Comparison of ENCODE assay signal across 17 cellular contexts in the genomic region with DNA sequence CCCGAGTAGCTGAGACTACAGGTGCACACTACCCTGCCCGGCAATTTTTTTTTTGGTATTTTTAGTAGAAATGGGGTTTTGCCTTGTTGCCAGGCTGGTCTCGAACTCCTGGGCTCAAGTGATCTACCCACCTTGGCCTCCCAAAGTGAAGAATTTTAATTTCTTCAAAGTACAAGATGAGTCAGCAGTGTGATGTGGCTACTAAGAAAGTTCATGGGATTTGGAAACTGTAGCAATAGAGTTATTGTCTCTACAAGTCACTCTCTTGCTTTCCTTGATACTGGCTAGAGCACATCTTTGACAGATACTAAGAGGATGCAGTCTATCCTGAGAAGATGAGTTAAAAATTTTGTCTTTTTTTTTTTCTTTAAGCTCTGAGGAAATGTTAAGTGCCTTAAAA. TPM values are rescaled to one million over a fixed set of nuclear protein-coding genes. Genes with fewer than 3 reads are reported as not detected.
A peak's percentile ranks its signal among the peaks of the same experiment; 100 is the strongest.
DNase-seq lines count a peak whose midpoint lies in the region; ATAC-seq, FAIRE-seq and TF ChIP-seq lines count a peak whose summit lies in the region.
"Had no signal": no experiment of that assay in that cellular context is flagged by ENCODE, and none has a peak within 500 bp of the region (broad histone marks: within the 10 kb centered on the region; RNA-seq: fewer than 3 reads in every experiment).

No MANE protein-coding gene starts in this region.

- H3K9ac ChIP-seq in SK-N-SH: peak overlapping the region; percentile 94; the same call in 1 of the 2 replicates
- H3K9ac ChIP-seq in skeletal muscle satellite cell (ENCODE audit: low read depth, low read length): no peak overlapping the region

- H3F3A ChIP-seq in SK-N-SH (replicated peaks; ENCODE audit: insufficient read depth) (peaks cover 65% of the 10 kb centered on the region), PC-9 (ENCODE audit: insufficient read depth, low read depth) (peaks cover 38% of the 10 kb centered on the region)

- no peaks in the 10 kb centered on the region for H3K27me3 ChIP-seq in SK-N-SH (ENCODE audit: insufficient read depth)
- no peaks in the 10 kb centered on the region for H3K27me3 ChIP-seq in PC-9 (ENCODE audit: insufficient read depth, low read depth)
- H3K27me3 ChIP-seq in skeletal muscle satellite cell (ENCODE audit: control insufficient read depth, insufficient read depth, low read length): no peaks in the 10 kb centered on the region
- no peaks in the 10 kb centered on the region for H3K27me3 ChIP-seq in CD8-positive, alpha-beta T cell (ENCODE audit: insufficient read depth, low read length)
- H3K27me3 ChIP-seq: esophagus squamous epithelium, SJSA1 had no signal

- H3K4me1 ChIP-seq in SK-N-SH (ENCODE audit: control insufficient read depth in 1 of 2, insufficient read depth in 2 of 2, low read depth in 1 of 2, low read length in 1 of 2) (peaks cover 16 to 33% of the 10 kb centered on the region in 2 experiments), PC-9 (replicated peaks; ENCODE audit: insufficient read depth) (peaks cover 31% of the 10 kb centered on the region), skeletal muscle satellite cell (ENCODE audit: control insufficient read depth, insufficient read depth, low read length) (peaks cover 30% of the 10 kb centered on the region)
- peaks cover 44% of the 10 kb centered on the region for H3K4me1 ChIP-seq in CD8-positive, alpha-beta T cell (ENCODE audit: insufficient read depth, low read length)

- H3K4me3 Mint-ChIP-seq in CD8-positive, alpha-beta T cell: no peak overlapping the region
- H3K4me3 Mint-ChIP-seq: activated T-helper 17 cell treated with anti-CD3 and anti-CD28 coated beads, Interleukin-2, amount 50 U/mL, for 72 hours had no signal

- H4K20me1 ChIP-seq in SK-N-SH (ENCODE audit: insufficient read depth) (peaks cover 13% of the 10 kb centered on the region), PC-9 (ENCODE audit: insufficient read depth) (no peaks in the 10 kb centered on the region)

- H3K27me3 Mint-ChIP-seq in CD8-positive, alpha-beta T cell (ENCODE audit: low read depth): no peaks in the 10 kb centered on the region
- H3K27me3 Mint-ChIP-seq: activated T-helper 17 cell treated with anti-CD3 and anti-CD28 coated beads, Interleukin-2, amount 50 U/mL, for 72 hours had no signal

- H3K9me3 ChIP-seq in SK-N-SH (no peaks in the 10 kb centered on the region), PC-9 (ENCODE audit: insufficient read depth, low read depth) (no peaks in the 10 kb centered on the region), skeletal muscle satellite cell (replicated peaks; ENCODE audit: low read length) (no peaks in the 10 kb centered on the region)
- no peaks in the 10 kb centered on the region for H3K9me3 ChIP-seq in CD8-positive, alpha-beta T cell (ENCODE audit: low read length)
- H3K9me3 ChIP-seq: esophagus squamous epithelium, SJSA1 had no signal

- H3K9me3 Mint-ChIP-seq in CD8-positive, alpha-beta T cell: no peaks in the 10 kb centered on the region
- H3K9me3 Mint-ChIP-seq: activated T-helper 17 cell treated with anti-CD3 and anti-CD28 coated beads, Interleukin-2, amount 50 U/mL, for 72 hours; WTC11 had no signal

- no TSS peak for BruUV-seq in PC-9 (replicated peaks; lab: Mats Ljungman, UMichigan)

- H3K27ac ChIP-seq in SK-N-SH (ENCODE audit: low read depth in 2 of 2, low read length in 1 of 2) (peak overlapping the region in 1 of 2 experiments; percentile 94; a peak in 2 of 4 replicates), PC-9 (peak overlapping the region; percentile 79; the same call in 1 of the 2 replicates), epithelial cell of prostate (peak overlapping the region; percentile 96)
- no peak overlapping the region for H3K27ac ChIP-seq in CD8-positive, alpha-beta T cell (ENCODE audit: low read depth, low read length)

- H3K36me3 ChIP-seq in SK-N-SH (replicated peaks in 1 of 2; ENCODE audit: control insufficient read depth in 1 of 2, insufficient read depth in 2 of 2, low read length in 1 of 2) (peaks cover 44 to 52% of the 10 kb centered on the region in 2 experiments), PC-9 (ENCODE audit: low read depth) (0 out of 2 replicates have a peak, but pooled peaks cover 12% of the 10 kb centered on the region), skeletal muscle satellite cell (ENCODE audit: insufficient read depth, low read length) (peaks cover 51% of the 10 kb centered on the region)
- peaks cover 23% of the 10 kb centered on the region for H3K36me3 ChIP-seq in CD8-positive, alpha-beta T cell (ENCODE audit: insufficient read depth, low read length)

- CTCF ChIA-PET in SK-N-SH (lab: Yijun Ruan, JAX): interaction anchor here (0.8 to 6.5 kb wide), 5 partner anchors 13 to 148 kb away, joined by 3 to 88 read pairs (median 4); a partner anchor contains a TSS
- CTCF ChIA-PET in PC-9 (lab: Charles Lee): interaction anchor here (0.6 to 1.1 kb wide), 3 partner anchors 14 to 167 kb away, joined by 5 to 7 read pairs (median 6); no protein-coding TSS in a partner anchor
- CTCF ChIA-PET in CD8-positive, alpha-beta T cell (lab: Charles Lee): interaction anchor here (1.0 to 6.7 kb wide), 10 partner anchors 11 to 148 kb away, joined by 3 to 61 read pairs (median 6); a partner anchor contains a TSS

- H3K79me2 ChIP-seq in SK-N-SH (ENCODE audit: insufficient read depth) (peaks cover 56% of the 10 kb centered on the region), PC-9 (ENCODE audit: low read depth) (peaks cover 41% of the 10 kb centered on the region)

- no peak for TF ChIP-seq RAD21 in SK-N-SH (IDR thresholded peaks at IDR 0.05; ENCODE audit: low read length)

- H3K4me3 ChIP-seq in SK-N-SH (ENCODE audit: low read depth in 2 of 2, low read length in 1 of 2) (peak overlapping the region in 1 of 2 experiments; percentile 96; a peak in 2 of 4 replicates), PC-9 (peak overlapping the region; percentile 86; the same call in 1 of the 2 replicates), skeletal muscle satellite cell (ENCODE audit: low read length) (no peak overlapping the region)
- H3K4me3 ChIP-seq in CD8-positive, alpha-beta T cell (ENCODE audit: low read depth, low read length): no peak overlapping the region

- FAIRE-seq in frontal cortex (lab: Jason Lieb, UNC) (no peak), GM12891 (lab: Jason Lieb, UNC) (no peak)

- H3K9me2 ChIP-seq in SK-N-SH: no peaks in the 10 kb centered on the region
- no peaks in the 10 kb centered on the region for H3K9me2 ChIP-seq in PC-9 (ENCODE audit: insufficient read depth)

- H3K27ac Mint-ChIP-seq in CD8-positive, alpha-beta T cell: no peak overlapping the region
- H3K27ac Mint-ChIP-seq: activated T-helper 17 cell treated with anti-CD3 and anti-CD28 coated beads, Interleukin-2, amount 50 U/mL, for 72 hours; WTC11 had no signal

- TF ChIP-seq CTCF in SK-N-SH (IDR thresholded peaks at IDR 0.05) (no peak), PC-9 (conservative IDR thresholded peaks at IDR 0.05) (no peak)
- TF ChIP-seq CTCF in CD8-positive, alpha-beta T cell (IDR thresholded peaks at IDR 0.05): no peak

- DNase-seq in SK-N-SH: no peak
- DNase-seq in PC-9: no peak
- DNase-seq in epithelial cell of prostate (ENCODE audit: low read depth, low spot score): no peak
- DNase-seq in frontal cortex (ENCODE audit: low spot score in 2 of 2): no peak
- no peak for DNase-seq in CD8-positive, alpha-beta T cell
- DNase-seq in GM12891 (ENCODE audit: insufficient read length, low spot score): no peak
- DNase-seq: 8988T, esophagus squamous epithelium, NCI-H1694, NCI-H774, trophoblast cell had no signal

- H2AFZ ChIP-seq in SK-N-SH (ENCODE audit: low read depth) (no peak overlapping the region), PC-9 (no peak overlapping the region)

- H3K4me1 Mint-ChIP-seq in CD8-positive, alpha-beta T cell (ENCODE audit: low read depth): peaks cover 23% of the 10 kb centered on the region

- TF ChIP-seq POLR2A in GM12891 (IDR thresholded peaks at IDR 0.05; ENCODE audit: low read depth, low read length): no peak

- TF ChIP-seq EP300 in SK-N-SH (IDR thresholded peaks at IDR 0.05; ENCODE audit: borderline replicate concordance in 1 of 2, low read depth in 1 of 2, low read length in 1 of 2): no peak

- peaks cover 49% of the 10 kb centered on the region for H3K36me3 Mint-ChIP-seq in CD8-positive, alpha-beta T cell

- H3K4me2 ChIP-seq in SK-N-SH: peak overlapping the region; percentile 84
- H3K4me2 ChIP-seq in PC-9: peak overlapping the region; percentile 84
- H3K4me2 ChIP-seq in skeletal muscle satellite cell (ENCODE audit: low read length): peak overlapping the region; percentile 90

- intact Hi-C loops in PC-9 (cut with micrococcal nuclease; ENCODE audit: unreplicated experiment): loop anchor here (5.0 to 10.0 kb wide), 2 partner anchors 132 to 249 kb away; no protein-coding TSS in a partner anchor
- intact Hi-C loops in CD8-positive, alpha-beta T cell (cut with DNase I, micrococcal nuclease): loop anchor here (5.0 to 10.0 kb wide), 5 partner anchors 521 to 1687 kb away; a partner anchor contains a TSS

- no peak for ATAC-seq in SK-N-SH treated with all-trans-retinoic acid at 6 μM for 48 hours
- no peak for ATAC-seq in CD8-positive, alpha-beta T cell
- ATAC-seq: activated T-helper 17 cell treated with anti-CD3 and anti-CD28 coated beads, Interleukin-2, amount 50 U/mL, for 72 hours; WTC11 had no signal

- POLR2A ChIA-PET in SK-N-SH (lab: Yijun Ruan, JAX) (interaction anchor here (1.0 to 1.2 kb wide), 2 partner anchors 11 to 21 kb away, joined by 3 read pairs; no protein-coding TSS in a partner anchor), PC-9 (lab: Charles Lee; ENCODE audit: unreplicated experiment) (interaction anchor here (0.7 kb wide), 1 partner anchor 22 kb away, joined by 4 read pairs; no protein-coding TSS in a partner anchor)
- POLR2A ChIA-PET in CD8-positive, alpha-beta T cell (lab: Charles Lee): no interaction called here

- 88% methylated on average over 3 of the region's 3 CpGs for WGBS in SK-N-SH (ENCODE audit: low lambda C conversion rate)

RNA-seq across cellular contexts. Expression of a gene that starts 1.6 kb away (rescaled TPM):
- polyA plus RNA-seq in SK-N-SH (2012; rRNA removed): 33.9 and 38.6 TPM in 2 replicates
- polyA plus RNA-seq in SK-N-SH (2012; cell fraction: cytosol; rRNA removed): 36.2 and 36.8 TPM in 2 replicates
- 29.2 and 35.8 TPM in 2 replicates for polyA plus RNA-seq in SK-N-SH (2012; cell fraction: nucleus; rRNA removed)
- total RNA-seq in PC-9 (2021) (22.4 and 23.6 TPM in 2 replicates), frontal cortex (30.6 TPM)
- total RNA-seq in skeletal muscle satellite cell (2012; rRNA removed): 72.5 and 82.8 TPM in 2 replicates
- 10 to 100 TPM; 13.1 to 14.2 TPM for total RNA-seq in CD8-positive, alpha-beta T cell
- 24.1 TPM for polyA plus RNA-seq in GM12891 (2012; ENCODE audit: low read depth, missing spikeins)

RNA-seq across cellular contexts. Expression of a gene that starts 2.1 kb away (rescaled TPM):
- polyA plus RNA-seq in SK-N-SH (2012; rRNA removed): 91.8 and 115 TPM in 2 replicates
- 32.7 and 72.5 TPM in 2 replicates for polyA plus RNA-seq in SK-N-SH (2012; cell fraction: cytosol; rRNA removed)
- polyA plus RNA-seq in SK-N-SH (2012; cell fraction: nucleus; rRNA removed): 183 and 220 TPM in 2 replicates
- total RNA-seq in PC-9 (2021) (101 and 114 TPM in 2 replicates), frontal cortex (16.3 TPM)
- total RNA-seq in skeletal muscle satellite cell (2012; rRNA removed): 250 and 282 TPM in 2 replicates
- total RNA-seq in CD8-positive, alpha-beta T cell: 100 to 1,000 TPM; 128 to 129 TPM
- 127 TPM for polyA plus RNA-seq in GM12891 (2012; ENCODE audit: low read depth, missing spikeins)

RNA-seq across cellular contexts. Expression of a gene that starts 14.9 kb away (rescaled TPM):
- polyA plus RNA-seq in SK-N-SH (2012; rRNA removed): 71.5 and 98.2 TPM in 2 replicates
- 28.7 and 35.7 TPM in 2 replicates for polyA plus RNA-seq in SK-N-SH (2012; cell fraction: cytosol; rRNA removed)
- polyA plus RNA-seq in SK-N-SH (2012; cell fraction: nucleus; rRNA removed): 425 and 473 TPM in 2 replicates
- total RNA-seq in PC-9 (2021): 25.0 and 29.6 TPM in 2 replicates
- total RNA-seq in skeletal muscle satellite cell (2012; rRNA removed): 17.7 and 22.1 TPM in 2 replicates
- 48.9 TPM for total RNA-seq in frontal cortex
- total RNA-seq in CD8-positive, alpha-beta T cell: 10 to 100 TPM; 14.1 to 14.3 TPM
- 25.5 TPM for polyA plus RNA-seq in GM12891 (2012; ENCODE audit: low read depth, missing spikeins)

RNA-seq across cellular contexts. Expression of a gene that starts 15.0 kb away (rescaled TPM):
- polyA plus RNA-seq in SK-N-SH (2012; rRNA removed): 16.1 and 18.6 TPM in 2 replicates
- polyA plus RNA-seq in SK-N-SH (2012; cell fraction: cytosol; rRNA removed): 13.5 and 16.3 TPM in 2 replicates
- 28.4 and 28.9 TPM in 2 replicates for polyA plus RNA-seq in SK-N-SH (2012; cell fraction: nucleus; rRNA removed)
- total RNA-seq in PC-9 (2021) (21.8 and 25.1 TPM in 2 replicates), frontal cortex (10.2 TPM)
- total RNA-seq in skeletal muscle satellite cell (2012; rRNA removed): 10.0 and 11.9 TPM in 2 replicates
- 10 to 100 TPM in 1 of 2 experiments, 1 to 10 TPM in 1; 9.6 to 10.4 TPM for total RNA-seq in CD8-positive, alpha-beta T cell
- 5.0 TPM for polyA plus RNA-seq in GM12891 (2012; ENCODE audit: low read depth, missing spikeins)

RNA-seq across cellular contexts. Expression of a gene that starts 20.0 kb away (rescaled TPM):
- polyA plus RNA-seq in SK-N-SH (2012; rRNA removed): 1.2 TPM in 2 replicates
- polyA plus RNA-seq in SK-N-SH (2012; cell fraction: cytosol; rRNA removed): 0.52 and 0.55 TPM in 2 replicates
- polyA plus RNA-seq in SK-N-SH (2012; cell fraction: nucleus; rRNA removed): 1.0 and 1.9 TPM in 2 replicates
- total RNA-seq in PC-9 (2021): not detected in 2 replicates
- not detected in 2 replicates for total RNA-seq in skeletal muscle satellite cell (2012; rRNA removed)
- total RNA-seq in frontal cortex: 0.41 TPM
- not detected for total RNA-seq in CD8-positive, alpha-beta T cell
- 1.1 TPM for polyA plus RNA-seq in GM12891 (2012; ENCODE audit: low read depth, missing spikeins)
- total RNA-seq: activated T-helper 17 cell treated with anti-CD3 and anti-CD28 coated beads, Interleukin-2, amount 50 U/mL, for 72 hours; cerebellum; esophagus squamous epithelium; SJSA1 had no signal
